Comparison of ENCODE assay signal across 16 cellular contexts in the genomic region with DNA sequence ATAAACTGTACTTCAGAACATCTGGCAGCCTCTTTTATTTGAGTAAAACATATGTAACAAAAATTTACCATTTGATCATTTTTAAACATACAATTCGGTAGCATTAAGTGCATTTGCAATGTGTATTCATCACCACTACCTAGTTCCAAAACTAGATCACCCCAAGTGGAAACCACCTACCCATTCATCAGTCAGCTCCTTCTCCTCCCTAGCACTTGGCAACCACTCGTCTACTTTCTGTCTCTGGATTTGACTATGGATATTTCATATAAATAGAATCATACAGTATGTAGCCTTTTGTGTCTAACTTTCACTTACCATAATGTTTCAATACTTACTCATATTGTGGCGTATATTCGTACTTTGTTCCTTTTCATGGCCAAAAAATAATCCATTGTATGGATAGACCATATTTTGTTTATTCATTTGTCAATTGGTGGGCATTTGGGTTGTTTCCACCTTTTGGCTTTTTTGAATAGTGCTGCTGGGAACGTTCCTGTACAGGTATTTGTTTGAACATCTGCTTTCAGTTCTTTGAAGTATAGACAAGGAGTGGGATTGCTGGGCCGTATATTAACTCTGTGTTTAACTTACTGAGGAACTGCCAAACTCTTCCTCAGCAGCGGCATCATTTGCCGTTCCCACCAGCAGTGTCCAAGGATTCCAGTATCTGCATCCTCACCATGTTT. TPM values are rescaled to one million over a fixed set of nuclear protein-coding genes. Genes with fewer than 3 reads are reported as not detected.
DNase-seq lines count a peak whose midpoint lies in the region; ATAC-seq, FAIRE-seq and TF ChIP-seq lines count a peak whose summit lies in the region.
"Had no signal": no experiment of that assay in that cellular context is flagged by ENCODE, and none has a peak within 500 bp of the region (broad histone marks: within the 10 kb centered on the region; RNA-seq: fewer than 3 reads in every experiment).

No MANE protein-coding gene starts in this region.

- H4K20me1 ChIP-seq in BLaER1 treated with 17β-estradiol and CSF1 and Interleukin-3, amounts not matched to agents 10 nM and 100 nM: peaks cover 0 to 17% (median 4%) of the 10 kb centered on the region in 11 experiments; a peak in 7 of 22 replicates
- H4K20me1 ChIP-seq in PC-9 (ENCODE audit: insufficient read depth): no peaks in the 10 kb centered on the region

- POLR2A ChIA-PET in Panc1 (lab: Charles Lee): no interaction called here
- POLR2A ChIA-PET in PC-9 (lab: Charles Lee; ENCODE audit: unreplicated experiment): no interaction called here

- H2BK12ac ChIP-seq in mesenchymal stem cell (ENCODE audit: low read length in 2 of 2): no peak overlapping the region

- in situ Hi-C loops in Panc1 (cut with HindIII; ENCODE audit: low pct_unique_long_range_greater_than_20kb, low sequenced_read_pairs): no loop called here

- H4K8ac ChIP-seq in mesenchymal stem cell (ENCODE audit: low read length): no peak overlapping the region

- FAIRE-seq in GM18507 (lab: Jason Lieb, UNC): peak; percentile 76
- FAIRE-seq: frontal cortex, K562, pancreas had no signal

- no peak overlapping the region for H2BK5ac ChIP-seq in mesenchymal stem cell (ENCODE audit: low read depth, low read length, poor library complexity, severe bottlenecking)

- H3K9me3 ChIP-seq in BLaER1 treated with 17β-estradiol and CSF1 and Interleukin-3, amounts not matched to agents 10 nM and 100 nM (replicated peaks in 1 of 11): peaks cover 0 to 21% (median 12%) of the 10 kb centered on the region in 11 experiments; a peak in 14 of 22 replicates
- H3K9me3 ChIP-seq in Panc1 (ENCODE audit: control insufficient read depth, insufficient read depth, low read depth, low read length) (no peaks in the 10 kb centered on the region), mesenchymal stem cell (ENCODE audit: control insufficient read depth, low read length) (no peaks in the 10 kb centered on the region), PC-9 (ENCODE audit: insufficient read depth, low read depth) (no peaks in the 10 kb centered on the region)
- H3K9me3 ChIP-seq: pancreas, suprapubic skin had no signal

- no peaks in the 10 kb centered on the region for H3K27me3 ChIP-seq in BLaER1 treated with 17β-estradiol and CSF1 and Interleukin-3, amounts not matched to agents 10 nM and 100 nM
- H3K27me3 ChIP-seq in Panc1 (ENCODE audit: control insufficient read depth, insufficient read depth, low read length) (no peaks in the 10 kb centered on the region), mesenchymal stem cell (ENCODE audit: control insufficient read depth in 1 of 2, insufficient read depth in 1 of 2, low read length in 2 of 2) (no peaks in the 10 kb centered on the region), PC-9 (ENCODE audit: insufficient read depth, low read depth) (no peaks in the 10 kb centered on the region)
- H3K27me3 ChIP-seq: pancreas, suprapubic skin had no signal

- H3K9me2 ChIP-seq in PC-9 (ENCODE audit: insufficient read depth): no peaks in the 10 kb centered on the region

- H3F3A ChIP-seq in PC-9 (ENCODE audit: insufficient read depth, low read depth): peaks cover 37% of the 10 kb centered on the region

- no peak overlapping the region for H2BK15ac ChIP-seq in mesenchymal stem cell (ENCODE audit: low read depth, poor library complexity, severe bottlenecking)

- no peak overlapping the region for H4K91ac ChIP-seq in mesenchymal stem cell (ENCODE audit: low read length)

- peak overlapping the region in 6 of 11 experiments; percentile 22 to 90 (median 62); a peak in 9 of 22 replicates for H3K27ac ChIP-seq in BLaER1 treated with 17β-estradiol and CSF1 and Interleukin-3, amounts not matched to agents 10 nM and 100 nM
- no peak overlapping the region for H3K27ac ChIP-seq in Panc1 (ENCODE audit: low read length)
- H3K27ac ChIP-seq in mesenchymal stem cell (ENCODE audit: low read length, poor library complexity, severe bottlenecking): no peak overlapping the region
- H3K27ac ChIP-seq in PC-9: no peak overlapping the region
- H3K27ac ChIP-seq: pancreas, suprapubic skin had no signal

- no peak overlapping the region for H3K14ac ChIP-seq in mesenchymal stem cell (ENCODE audit: low read length in 2 of 2)

- H2AK5ac ChIP-seq in mesenchymal stem cell (ENCODE audit: low read length, severe bottlenecking): no peak overlapping the region

- no peak overlapping the region for H3K23ac ChIP-seq in mesenchymal stem cell (ENCODE audit: low read length in 2 of 2)

- H3K79me2 ChIP-seq in PC-9 (ENCODE audit: low read depth): 0 out of 2 replicates have a peak, but pooled peaks cover 5% of the 10 kb centered on the region

- WGBS in mesenchymal stem cell: 70% methylated on average over 2 of the region's 8 CpGs

- BruUV-seq in Panc1 (replicated peaks; lab: Mats Ljungman, UMichigan): TSS peak; percentile 10
- BruUV-seq in PC-9 (replicated peaks; lab: Mats Ljungman, UMichigan): no TSS peak

- H2BK120ac ChIP-seq in mesenchymal stem cell (ENCODE audit: low read depth, low read length): no peak overlapping the region

- H2AFZ ChIP-seq in mesenchymal stem cell (ENCODE audit: low read depth, low read length) (no peak overlapping the region), PC-9 (no peak overlapping the region)

- ATAC-seq in Panc1 (no peak), HG03280 (IDR thresholded peaks at IDR 0.05; ENCODE audit: unreplicated experiment) (no peak), HG03196 (IDR thresholded peaks at IDR 0.05; ENCODE audit: unreplicated experiment) (no peak)
- ATAC-seq: K562, pancreas had no signal

- no peak overlapping the region for H3K4me3 ChIP-seq in BLaER1 treated with 17β-estradiol and CSF1 and Interleukin-3, amounts not matched to agents 10 nM and 100 nM
- H3K4me3 ChIP-seq in Panc1 (ENCODE audit: low read depth in 2 of 2, low read length in 2 of 2) (no peak overlapping the region), mesenchymal stem cell (ENCODE audit: insufficient read depth in 1 of 2, low read depth in 1 of 2, low read length in 2 of 2) (peak overlapping the region in 1 of 2 experiments; percentile 52), PC-9 (no peak overlapping the region)
- H3K4me3 ChIP-seq: coronary artery, K562, pancreas, suprapubic skin had no signal

- intact Hi-C loops in Panc1 (cut with micrococcal nuclease; ENCODE audit: unreplicated experiment) (no loop called here), PC-9 (cut with micrococcal nuclease; ENCODE audit: unreplicated experiment) (loop anchor here (5.0 kb wide), 1 partner anchor 122 kb away; no protein-coding TSS in a partner anchor)

- peaks cover 52 to 86% (median 61%) of the 10 kb centered on the region in 10 experiments for H3K4me1 ChIP-seq in BLaER1 treated with 17β-estradiol and CSF1 and Interleukin-3, amounts not matched to agents 10 nM and 100 nM
- H3K4me1 ChIP-seq in Panc1 (ENCODE audit: control insufficient read depth, insufficient read depth, low read length) (peaks cover 14% of the 10 kb centered on the region), mesenchymal stem cell (ENCODE audit: control insufficient read depth, insufficient read depth, low read depth, low read length) (peaks cover 11% of the 10 kb centered on the region), PC-9 (replicated peaks; ENCODE audit: insufficient read depth) (peaks cover 33% of the 10 kb centered on the region)

- DNase-seq in GM18507 (ENCODE audit: extremely low spot score, insufficient read length, low read depth) (no peak), Panc1 (ENCODE audit: low read depth, low spot score) (no peak), mesenchymal stem cell (no peak), kidney tubule cell (ENCODE audit: low spot score) (no peak), PC-9 (no peak)
- DNase-seq: activated naive CD4-positive, alpha-beta T cell treated with anti-CD3 and anti-CD28 coated beads, Interleukin-2, amount 50 U/mL, for 16 hours; NCI-H2029 treated with DMSO at 0.1 percent for 48 hours; pancreas; stimulated activated CD4-positive, alpha-beta T cell treated with anti-CD3 and anti-CD28 coated beads, Interleukin-2, amount 100 ng/mL, for 24 hours had no signal

- peak overlapping the region; percentile 52 to 86 (median 73) for H3K4me2 ChIP-seq in BLaER1 treated with 17β-estradiol and CSF1 and Interleukin-3, amounts not matched to agents 10 nM and 100 nM
- H3K4me2 ChIP-seq in mesenchymal stem cell (ENCODE audit: low read length, poor library complexity, severe bottlenecking) (no peak overlapping the region), PC-9 (no peak overlapping the region)

- TF ChIP-seq CTCF in Panc1 (IDR thresholded peaks at IDR 0.05) (no peak), PC-9 (conservative IDR thresholded peaks at IDR 0.05) (no peak)

- peaks cover 31 to 85% (median 68%) of the 10 kb centered on the region in 11 experiments for H3K36me3 ChIP-seq in BLaER1 treated with 17β-estradiol and CSF1 and Interleukin-3, amounts not matched to agents 10 nM and 100 nM
- no peaks in the 10 kb centered on the region; the same call in none of the 2 replicates for H3K36me3 ChIP-seq in Panc1 (ENCODE audit: control insufficient read depth, insufficient read depth, low read length)
- peaks cover 27 to 53% of the 10 kb centered on the region in 2 experiments for H3K36me3 ChIP-seq in mesenchymal stem cell (ENCODE audit: control insufficient read depth in 1 of 2, insufficient read depth in 2 of 2, low read depth in 1 of 2, low read length in 2 of 2)
- H3K36me3 ChIP-seq in PC-9 (ENCODE audit: low read depth): 0 out of 2 replicates have a peak, but pooled peaks cover 11% of the 10 kb centered on the region

- peaks cover 24% of the 10 kb centered on the region for H3K79me1 ChIP-seq in mesenchymal stem cell (replicated peaks; ENCODE audit: low read length, poor library complexity, severe bottlenecking)

- H3K18ac ChIP-seq in mesenchymal stem cell (ENCODE audit: low read depth in 1 of 2, low read length in 2 of 2): peak overlapping the region in 1 of 2 experiments; percentile 42

- H3K9ac ChIP-seq in BLaER1 treated with 17β-estradiol and CSF1 and Interleukin-3, amounts not matched to agents 10 nM and 100 nM: peak overlapping the region in 2 of 11 experiments; percentile 70 to 78; a peak in 2 of 22 replicates
- H3K9ac ChIP-seq in mesenchymal stem cell (ENCODE audit: low read length): peak overlapping the region; percentile 52

- H3K4ac ChIP-seq in mesenchymal stem cell (ENCODE audit: low read depth in 1 of 2, low read length in 2 of 2): no peak overlapping the region

- CTCF ChIA-PET in Panc1 (lab: Charles Lee): no interaction called here
- CTCF ChIA-PET in PC-9 (lab: Charles Lee): no interaction called here

RNA-seq across cellular contexts. Expression of a gene that starts 27.2 kb away (rescaled TPM):
- total RNA-seq in Panc1 (2021; ENCODE audit: unreplicated experiment): 11.5 TPM
- polyA plus RNA-seq in Panc1 (2012; ENCODE audit: insufficient read length): 8.2 TPM
- 1.0 TPM for polyA plus RNA-seq in mesenchymal stem cell (2013, experiment 1 of 2)
- 1.1 TPM for polyA plus RNA-seq in mesenchymal stem cell (2013, experiment 2 of 2)
- 1.8 and 2.6 TPM in 2 replicates for total RNA-seq in PC-9 (2021)

Comparison
In these comparisons a context has a peak if more than half of its experiments do, and no peak if none do; other contexts are left out.
1. H3K27ac ChIP-seq: peak in BLaER1 treated with 17β-estradiol and CSF1 and Interleukin-3, amounts not matched to agents 10 nM and 100 nM (6 of 11); none in Panc1 (single experiment), mesenchymal stem cell (single experiment) and PC-9 (single experiment).
2. H3K4me2 ChIP-seq: peak in BLaER1 treated with 17β-estradiol and CSF1 and Interleukin-3, amounts not matched to agents 10 nM and 100 nM (11 of 11); none in mesenchymal stem cell (single experiment) and PC-9 (single experiment).